Comparison of ENCODE assay signal across 22 cellular contexts in the genomic region with DNA sequence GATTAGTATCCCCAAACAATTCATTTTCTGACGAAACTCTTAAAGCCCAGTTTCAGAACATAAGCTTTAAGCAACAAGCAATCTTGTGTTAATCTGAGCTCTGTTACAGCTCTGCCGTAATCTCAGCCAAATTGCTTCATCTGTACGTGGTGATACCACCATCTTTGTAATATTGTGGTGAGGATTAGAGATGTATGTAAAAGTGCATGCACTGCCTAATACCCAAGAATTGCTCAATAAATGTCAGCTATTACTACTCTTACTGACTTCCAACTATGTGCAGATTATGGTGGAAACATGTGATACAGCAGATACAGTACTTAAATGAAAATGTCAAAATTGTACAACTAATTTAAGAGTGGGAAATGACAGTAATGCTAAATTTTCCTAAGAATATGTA. TPM values are rescaled to one million over a fixed set of nuclear protein-coding genes. Genes with fewer than 3 reads are reported as not detected.
DNase-seq lines count a peak whose midpoint lies in the region; ATAC-seq, FAIRE-seq and TF ChIP-seq lines count a peak whose summit lies in the region.
"Had no signal": no experiment of that assay in that cellular context is flagged by ENCODE, and none has a peak within 500 bp of the region (broad histone marks: within the 10 kb centered on the region; RNA-seq: fewer than 3 reads in every experiment).

No MANE protein-coding gene starts in this region.

- FAIRE-seq in HTR-8/SVneo (lab: Jason Lieb, UNC): peak; percentile 99
- FAIRE-seq: HepG2 had no signal

- intact Hi-C loops in CD8-positive, alpha-beta T cell (cut with DNase I, micrococcal nuclease): loop anchor here (5.0 kb wide), 2 partner anchors 40 to 80 kb away; a partner anchor contains a TSS
- intact Hi-C loops in A673 (cut with micrococcal nuclease; ENCODE audit: unreplicated experiment): no loop called here

- peaks cover 24% of the 10 kb centered on the region for H3K4me1 ChIP-seq in CD8-positive, alpha-beta T cell (ENCODE audit: insufficient read depth, low read length)
- peaks cover 7% of the 10 kb centered on the region for H3K4me1 ChIP-seq in A673 (ENCODE audit: insufficient read depth, low read length, poor library complexity, severe bottlenecking)

- no peak for TF ChIP-seq CTCF in CD8-positive, alpha-beta T cell (IDR thresholded peaks at IDR 0.05)
- no peak for TF ChIP-seq CTCF in brain (conservative IDR thresholded peaks at IDR 0.05)
- no peak for TF ChIP-seq CTCF in neural crest cell (conservative IDR thresholded peaks at IDR 0.05)
- TF ChIP-seq CTCF in A673 (conservative IDR thresholded peaks at IDR 0.05; ENCODE audit: low read depth, low read length): no peak

- H3K4me3 Mint-ChIP-seq in CD8-positive, alpha-beta T cell: peak overlapping the region; percentile 4
- H3K4me3 Mint-ChIP-seq in brain (peak overlapping the region in 3 of 5 experiments; percentile 31 to 49 (median 40)), neural crest cell (peak overlapping the region; percentile 6)
- no peak overlapping the region for H3K4me3 Mint-ChIP-seq in T-helper 2 cell treated with Interferon-gamma antibody and Interleukin-4, amounts not matched to agents 5 μg/mL and 100 μg/mL, for 36 hours
- H3K4me3 Mint-ChIP-seq: activated naive CD4-positive, alpha-beta T cell treated with anti-CD3 and anti-CD28 coated beads, Interleukin-2, amount 10 ng/mL, durations not matched to agents 7 days and 5 days had no signal

- no peaks in the 10 kb centered on the region for H3K9me3 Mint-ChIP-seq in CD8-positive, alpha-beta T cell
- H3K9me3 Mint-ChIP-seq in brain (no peaks in the 10 kb centered on the region), neural crest cell (no peaks in the 10 kb centered on the region)
- H3K9me3 Mint-ChIP-seq in T-helper 2 cell treated with Interferon-gamma antibody and Interleukin-4, amounts not matched to agents 5 μg/mL and 100 μg/mL, for 36 hours: no peaks in the 10 kb centered on the region
- H3K9me3 Mint-ChIP-seq: activated B cell treated with CpG ODN at 0.5 μM for 24 hours; activated naive CD4-positive, alpha-beta T cell treated with anti-CD3 and anti-CD28 coated beads, Interleukin-2, amount 10 ng/mL, durations not matched to agents 7 days and 5 days; activated T-cell treated with anti-CD3 and anti-CD28 coated beads, Interleukin-2, amount 50 U/mL, for 24 hours; nephron had no signal

- no peaks in the 10 kb centered on the region for H3K36me3 ChIP-seq in CD8-positive, alpha-beta T cell (ENCODE audit: insufficient read depth, low read length)
- H3K36me3 ChIP-seq in A673 (ENCODE audit: insufficient read depth, low read length, poor library complexity, severe bottlenecking): no peaks in the 10 kb centered on the region
- H3K36me3 ChIP-seq: gastrocnemius medialis, tibial artery had no signal

- H3K27me3 Mint-ChIP-seq in CD8-positive, alpha-beta T cell (ENCODE audit: low read depth): no peaks in the 10 kb centered on the region
- H3K27me3 Mint-ChIP-seq in brain: peaks cover 7% of the 10 kb centered on the region
- peaks cover 21% of the 10 kb centered on the region for H3K27me3 Mint-ChIP-seq in neural crest cell (ENCODE audit: low read depth)
- no peaks in the 10 kb centered on the region for H3K27me3 Mint-ChIP-seq in T-helper 2 cell treated with Interferon-gamma antibody and Interleukin-4, amounts not matched to agents 5 μg/mL and 100 μg/mL, for 36 hours (ENCODE audit: low read depth)
- H3K27me3 Mint-ChIP-seq: activated B cell treated with CpG ODN at 0.5 μM for 24 hours; activated naive CD4-positive, alpha-beta T cell treated with anti-CD3 and anti-CD28 coated beads, Interleukin-2, amount 10 ng/mL, durations not matched to agents 7 days and 5 days; activated T-cell treated with anti-CD3 and anti-CD28 coated beads, Interleukin-2, amount 50 U/mL, for 24 hours had no signal

- no peaks in the 10 kb centered on the region for H3K27me3 ChIP-seq in CD8-positive, alpha-beta T cell (ENCODE audit: insufficient read depth, low read length)
- H3K27me3 ChIP-seq in A673 (replicated peaks; ENCODE audit: insufficient read depth, low read depth, low read length, poor library complexity): no peaks in the 10 kb centered on the region
- H3K27me3 ChIP-seq: gastrocnemius medialis, SJSA1, tibial artery had no signal

- BruUV-seq in A673 (replicated peaks; lab: Mats Ljungman, UMichigan): no TSS peak

- no peak for DNase-seq in CD8-positive, alpha-beta T cell
- DNase-seq in HTR-8/SVneo (ENCODE audit: insufficient read length, low spot score) (no peak), neural crest cell (ENCODE audit: low read depth, low spot score) (no peak), A673 (ENCODE audit: low spot score) (no peak), UCSD-AML1 (lab: John Stamatoyannopoulos, UW; ENCODE audit: unreplicated experiment) (no peak)
- no peak for DNase-seq in T-helper 2 cell treated with Interferon-gamma antibody and Interleukin-4, amounts not matched to agents 5 μg/mL and 100 μg/mL, for 36 hours (ENCODE audit: low spot score)
- DNase-seq: activated B cell treated with CpG ODN at 0.5 μM for 24 hours; activated naive CD4-positive, alpha-beta T cell treated with anti-CD3 and anti-CD28 coated beads, Interleukin-2, amount 10 ng/mL, durations not matched to agents 7 days and 5 days; activated T-cell treated with anti-CD3 and anti-CD28 coated beads, Interleukin-2, amount 50 U/mL, for 24 hours; aorta; central memory CD4-positive, alpha-beta T cell; gastrocnemius medialis; left cardiac atrium; NCI-H1436 treated with DMSO at 0.1 percent for 48 hours; stimulated activated CD4-positive, alpha-beta T cell treated with anti-CD3 and anti-CD28 coated beads, Interleukin-2, amount 100 ng/mL, for 24 hours; stimulated activated naive CD4-positive, alpha-beta T cell treated with Interleukin-2 at 50 U/mL for 16 hours; tibial artery had no signal

- POLR2A ChIA-PET in CD8-positive, alpha-beta T cell (lab: Charles Lee): interaction anchor here (1.5 to 2.5 kb wide), 3 partner anchors 10 to 38 kb away, joined by 4 to 14 read pairs (median 12); a partner anchor contains a TSS
- POLR2A ChIA-PET in A673 (lab: Charles Lee; ENCODE audit: low non-redundant PET): no interaction called here

- H3K36me3 Mint-ChIP-seq in CD8-positive, alpha-beta T cell: peaks cover 5% of the 10 kb centered on the region
- H3K36me3 Mint-ChIP-seq in brain (peaks cover 4% of the 10 kb centered on the region), neural crest cell (ENCODE audit: low read depth) (peaks cover 2% of the 10 kb centered on the region)
- peaks cover 13% of the 10 kb centered on the region for H3K36me3 Mint-ChIP-seq in T-helper 2 cell treated with Interferon-gamma antibody and Interleukin-4, amounts not matched to agents 5 μg/mL and 100 μg/mL, for 36 hours (ENCODE audit: low read depth)

- peaks cover 47% of the 10 kb centered on the region for H3K4me1 Mint-ChIP-seq in CD8-positive, alpha-beta T cell (ENCODE audit: low read depth)
- H3K4me1 Mint-ChIP-seq in brain: peaks cover 17% of the 10 kb centered on the region
- peaks cover 10% of the 10 kb centered on the region for H3K4me1 Mint-ChIP-seq in neural crest cell
- H3K4me1 Mint-ChIP-seq in T-helper 2 cell treated with Interferon-gamma antibody and Interleukin-4, amounts not matched to agents 5 μg/mL and 100 μg/mL, for 36 hours (ENCODE audit: low read depth): peaks cover 37% of the 10 kb centered on the region

- no peak overlapping the region for H3K27ac ChIP-seq in CD8-positive, alpha-beta T cell (ENCODE audit: low read depth, low read length)
- H3K27ac ChIP-seq in A673 (ENCODE audit: low read depth, low read length, poor library complexity, severe bottlenecking): no peak overlapping the region
- H3K27ac ChIP-seq: gastrocnemius medialis, SJSA1 had no signal

- H3K9me3 ChIP-seq in CD8-positive, alpha-beta T cell (ENCODE audit: low read length): no peaks in the 10 kb centered on the region
- H3K9me3 ChIP-seq in A673 (ENCODE audit: low read depth, low read length, poor library complexity, severe bottlenecking): no peaks in the 10 kb centered on the region
- H3K9me3 ChIP-seq: gastrocnemius medialis, SJSA1, tibial artery had no signal

- no peak overlapping the region for H3K4me3 ChIP-seq in CD8-positive, alpha-beta T cell (ENCODE audit: low read depth, low read length)
- no peak overlapping the region for H3K4me3 ChIP-seq in A673 (ENCODE audit: low read depth, low read length, poor library complexity, severe bottlenecking)
- H3K4me3 ChIP-seq: gastrocnemius medialis, SJSA1, tibial artery had no signal

- no peak overlapping the region for H3K27ac Mint-ChIP-seq in CD8-positive, alpha-beta T cell
- no peak overlapping the region for H3K27ac Mint-ChIP-seq in brain
- no peak overlapping the region for H3K27ac Mint-ChIP-seq in neural crest cell (ENCODE audit: unreplicated experiment)
- H3K27ac Mint-ChIP-seq in T-helper 2 cell treated with Interferon-gamma antibody and Interleukin-4, amounts not matched to agents 5 μg/mL and 100 μg/mL, for 36 hours: no peak overlapping the region
- H3K27ac Mint-ChIP-seq: activated naive CD4-positive, alpha-beta T cell treated with anti-CD3 and anti-CD28 coated beads, Interleukin-2, amount 10 ng/mL, durations not matched to agents 7 days and 5 days; nephron had no signal

- CTCF ChIA-PET in CD8-positive, alpha-beta T cell (lab: Charles Lee): interaction anchor here (2.2 kb wide), 1 partner anchor 11 kb away, joined by 6 read pairs; no protein-coding TSS in a partner anchor
- CTCF ChIA-PET in A673 (lab: Charles Lee): no interaction called here

- ATAC-seq in CD8-positive, alpha-beta T cell: no peak
- ATAC-seq in HG03439 (IDR thresholded peaks at IDR 0.05; ENCODE audit: unreplicated experiment): no peak
- ATAC-seq: gastrocnemius medialis, HepG2, left cardiac atrium had no signal

RNA-seq across cellular contexts. Expression of a gene that starts 1.8 kb away (rescaled TPM):
- total RNA-seq in CD8-positive, alpha-beta T cell: 1 to 10 TPM; 3.7 TPM
- polyA plus RNA-seq in brain (ENCODE audit: insufficient read depth, low read depth, low replicate concordance): 1.5 TPM
- total RNA-seq in neural crest cell (1.3 and 1.4 TPM in 2 replicates), A673 (2021) (2.2 and 2.6 TPM in 2 replicates)

RNA-seq across cellular contexts. Expression of a gene that starts 36.5 kb away (rescaled TPM):
- total RNA-seq in CD8-positive, alpha-beta T cell: 10 to 100 TPM; 42.3 to 43.8 TPM
- 7.5 TPM for polyA plus RNA-seq in brain (ENCODE audit: insufficient read depth, low read depth, low replicate concordance)
- total RNA-seq in neural crest cell (14.1 and 14.4 TPM in 2 replicates), A673 (2021) (11.3 and 13.5 TPM in 2 replicates)

RNA-seq across cellular contexts. Expression of a gene that starts 37.4 kb away (rescaled TPM):
- 100 to 1,000 TPM; 200 to 205 TPM for total RNA-seq in CD8-positive, alpha-beta T cell
- 8.0 TPM for polyA plus RNA-seq in brain (ENCODE audit: insufficient read depth, low read depth, low replicate concordance)
- 36.0 and 41.4 TPM in 2 replicates for total RNA-seq in neural crest cell
- 34.3 and 37.7 TPM in 2 replicates for total RNA-seq in A673 (2021)
